18 cellular contexts compared by ENCODE assay signal in the genomic region with DNA sequence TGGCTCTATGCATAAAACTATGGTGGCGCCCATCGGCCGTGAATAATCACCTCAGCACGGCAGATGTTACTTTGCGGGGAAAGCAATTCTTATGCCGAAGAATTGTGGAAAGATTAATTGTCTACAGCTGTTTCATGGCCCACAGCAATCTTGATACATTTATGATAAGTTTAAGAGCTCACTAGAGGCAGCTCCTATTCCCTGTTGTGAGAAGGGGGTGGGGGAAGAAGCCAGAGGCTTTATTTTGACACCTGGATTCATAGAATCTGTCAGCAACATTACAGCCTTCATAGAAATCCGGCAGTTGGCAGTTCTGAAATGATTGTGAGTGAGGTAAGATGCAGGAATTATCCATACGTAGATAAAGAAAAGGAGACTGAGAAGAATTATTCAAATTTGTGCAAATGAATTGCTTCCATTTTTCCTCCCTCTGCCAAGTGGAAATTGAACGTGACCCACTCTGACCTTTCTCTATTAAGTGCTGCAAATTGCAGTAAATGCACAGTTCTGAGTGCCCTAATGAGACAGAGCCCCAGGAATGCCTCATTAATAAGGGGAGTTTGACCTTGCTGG.
A peak's percentile ranks its signal among the peaks of the same experiment; 100 is the strongest.
DNase-seq lines count a peak whose midpoint lies in the region; ATAC-seq, FAIRE-seq and TF ChIP-seq lines count a peak whose summit lies in the region.
"Had no signal": no experiment of that assay in that cellular context is flagged by ENCODE, and none has a peak within 500 bp of the region (broad histone marks: within the 10 kb centered on the region; RNA-seq: fewer than 3 reads in every experiment).

No MANE protein-coding gene starts in this region.

- DNase-seq in NCI-H1417 (lab: John Stamatoyannopoulos, UW) (peak; percentile 14 to 67 (median 26)), NCI-H1417 treated with DMSO at 0.1 percent for 48 hours (lab: John Stamatoyannopoulos, UW) (no peak), NCI-H2171 (lab: John Stamatoyannopoulos, UW) (peak; percentile 0), keratinocyte (ENCODE audit: low read depth, low spot score) (no peak), pancreas (no peak), frontal cortex (ENCODE audit: low spot score in 2 of 2) (no peak), HK-2 (ENCODE audit: unreplicated experiment) (no peak)
- DNase-seq: 8988T; ACHN; CD4-positive, CD25-positive, alpha-beta regulatory T cell; DMS79; H7 had no signal

- H3K79me2 ChIP-seq in keratinocyte (ENCODE audit: control insufficient read depth, insufficient read depth, low read length): no peaks in the 10 kb centered on the region

- H3K4me1 ChIP-seq in keratinocyte (ENCODE audit: control insufficient read depth, extremely low read depth, insufficient read depth, low read length): no peaks in the 10 kb centered on the region
- no peaks in the 10 kb centered on the region for H3K4me1 ChIP-seq in pancreas

- H3K36me3 ChIP-seq in keratinocyte (ENCODE audit: control insufficient read depth in 2 of 2, extremely low read depth in 1 of 2, insufficient read depth in 2 of 2, low read length in 2 of 2) (no peaks in the 10 kb centered on the region), pancreas (no peaks in the 10 kb centered on the region)
- H3K36me3 ChIP-seq: BLaER1 treated with 17β-estradiol and CSF1 and Interleukin-3, amounts not matched to agents 10 nM and 100 nM had no signal

- H3K27me3 ChIP-seq in keratinocyte (ENCODE audit: control insufficient read depth, extremely low read depth, insufficient read depth, low read length): peaks cover 12% of the 10 kb centered on the region
- H3K27me3 ChIP-seq in pancreas: no peaks in the 10 kb centered on the region
- H3K27me3 ChIP-seq: BLaER1 treated with 17β-estradiol and CSF1 and Interleukin-3, amounts not matched to agents 10 nM and 100 nM had no signal

- FAIRE-seq in keratinocyte (lab: Jason Lieb, UNC) (no peak), pancreas (lab: Jason Lieb, UNC) (no peak), frontal cortex (lab: Jason Lieb, UNC) (no peak)
- FAIRE-seq: GM12878, GM18507, HepG2, HTR-8/SVneo had no signal

- no peaks in the 10 kb centered on the region for H3K9me1 ChIP-seq in keratinocyte (ENCODE audit: control insufficient read depth, extremely low read depth, insufficient read depth, low read length)

- TF ChIP-seq CTCF in keratinocyte (optimal IDR thresholded peaks at IDR 0.05 in 1 of 3, IDR thresholded peaks at IDR 0.05 in 1 of 3, conservative IDR thresholded peaks at IDR 0.05 in 1 of 3; ENCODE audit: extremely low read depth in 1 of 3, insufficient read depth in 2 of 3, low read length in 3 of 3) (no peak), pancreas (IDR thresholded peaks at IDR 0.05) (no peak)

- WGBS in pancreas, 2 donors: 63% methylated on average over 9 of the region's 9 CpGs

- intact Hi-C loops in pancreas (cut with DNase I): no loop called here

- no peak overlapping the region for H3K27ac ChIP-seq in keratinocyte (ENCODE audit: control insufficient read depth, insufficient read depth, low read length)
- no peak overlapping the region for H3K27ac ChIP-seq in pancreas

- H2AFZ ChIP-seq in keratinocyte (ENCODE audit: control insufficient read depth, low read length): no peak overlapping the region

- ATAC-seq in pancreas: no peak
- ATAC-seq: GM12878, GM23338, HepG2 had no signal

- no peaks in the 10 kb centered on the region for H4K20me1 ChIP-seq in keratinocyte (ENCODE audit: control insufficient read depth, extremely low read depth, insufficient read depth, low read length)
- H4K20me1 ChIP-seq: BLaER1 treated with 17β-estradiol and CSF1 and Interleukin-3, amounts not matched to agents 10 nM and 100 nM had no signal

- dilution Hi-C loops in keratinocyte (cut with MboI; ENCODE audit: extremely low pct_ligation_motif_present, low sequenced_read_pairs): no loop called here

- H3K9ac ChIP-seq in keratinocyte (ENCODE audit: control insufficient read depth, extremely low read depth, insufficient read depth, low read length): no peak overlapping the region

- H3K4me2 ChIP-seq in keratinocyte (ENCODE audit: control insufficient read depth, extremely low read depth, insufficient read depth, low read depth, low read length): peak overlapping the region; percentile 10
- H3K4me2 ChIP-seq: GM23338 had no signal

- H3K4me3 ChIP-seq in keratinocyte (ENCODE audit: control insufficient read depth in 2 of 3, extremely low read depth in 1 of 3, insufficient read depth in 2 of 3, low read depth in 1 of 3, low read length in 3 of 3): no peak overlapping the region
- no peak overlapping the region for H3K4me3 ChIP-seq in pancreas
- H3K4me3 ChIP-seq: BLaER1 treated with 17β-estradiol and CSF1 and Interleukin-3, amounts not matched to agents 10 nM and 100 nM; GM12878; GM23338 had no signal

- H3K9me3 ChIP-seq in keratinocyte (ENCODE audit: control insufficient read depth, low read depth, low read length) (no peaks in the 10 kb centered on the region), pancreas (no peaks in the 10 kb centered on the region)

Comparison
In these comparisons a context has a peak if more than half of its experiments do, and no peak if none do; other contexts are left out.
1. DNase-seq: peak in NCI-H1417 (3 of 3) and NCI-H2171 (single experiment); none in NCI-H1417 treated with DMSO at 0.1 percent for 48 hours (single experiment), keratinocyte (single experiment), pancreas (0 of 6), frontal cortex (0 of 2) and HK-2 (single experiment).